In the genomic region with DNA sequence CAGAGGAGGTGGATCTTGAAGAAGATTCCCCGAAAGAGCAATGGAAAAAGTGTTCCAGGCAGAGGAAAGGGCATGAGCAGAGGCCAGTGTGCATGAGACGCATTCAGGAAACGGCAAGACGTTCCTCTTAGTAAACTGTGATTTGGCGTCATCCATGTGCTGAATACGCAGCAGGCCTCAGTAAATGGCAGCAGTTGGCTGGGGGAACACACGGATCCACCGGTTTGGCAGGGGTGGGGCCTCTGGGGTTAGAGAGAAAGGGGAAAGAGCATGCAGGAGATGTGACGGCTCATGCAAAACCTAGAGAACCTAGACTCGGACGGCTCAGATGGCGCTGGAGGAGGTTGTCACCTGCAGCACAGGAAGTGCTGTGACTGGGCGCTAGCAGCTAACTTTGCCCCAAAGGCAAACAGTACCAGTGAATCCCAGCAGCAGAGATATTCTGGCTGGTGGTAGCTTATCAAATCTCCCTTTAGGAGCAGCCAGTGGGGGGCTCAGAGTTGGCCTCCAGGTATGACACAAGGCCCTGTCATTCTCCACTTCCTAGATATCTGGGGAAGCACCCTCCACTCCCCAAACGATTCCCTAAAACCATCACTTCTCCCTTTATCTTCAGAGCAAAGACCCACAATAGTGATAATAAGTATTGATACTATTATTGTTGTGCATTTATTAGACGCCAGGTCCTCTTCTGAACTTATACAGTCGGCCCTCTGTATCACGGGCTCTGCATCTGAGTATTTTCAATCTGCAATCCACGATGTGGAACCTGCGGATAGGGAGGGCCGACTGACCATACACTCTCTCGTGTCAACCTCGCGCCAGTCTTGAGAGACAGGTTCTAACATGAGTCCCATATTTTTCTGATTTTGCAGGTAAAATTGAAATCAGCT, we compare ENCODE assay signal across 11 cellular contexts. TPM values are rescaled to one million over a fixed set of nuclear protein-coding genes. Genes with fewer than 3 reads are reported as not detected.
DNase-seq lines count a peak whose midpoint lies in the region; ATAC-seq and TF ChIP-seq lines count a peak whose summit lies in the region.
"Had no signal": no experiment of that assay in that cellular context is flagged by ENCODE, and none has a peak within 500 bp of the region (broad histone marks: within the 10 kb centered on the region; RNA-seq: fewer than 3 reads in every experiment).

No MANE protein-coding gene starts in this region.

- no peak for TF ChIP-seq CTCF in spleen (IDR thresholded peaks at IDR 0.05 in 8 of 11, conservative IDR thresholded peaks at IDR 0.05 in 3 of 11)
- no peak for TF ChIP-seq CTCF in ascending aorta (IDR thresholded peaks at IDR 0.05)
- TF ChIP-seq CTCF in GM10248 (IDR thresholded peaks at IDR 0.05; ENCODE audit: control extremely low read depth, extremely low read depth, low read depth, missing control alignments): no peak

- H3K9me3 Mint-ChIP-seq in T-helper 1 cell treated with Interleukin-12 subunit alpha and Interleukin-12 subunit beta and Interleukin-4 antibody, amounts not matched to agents 30 μg/mL and 1 μg/mL, for 36 hours: no peaks in the 10 kb centered on the region
- no peaks in the 10 kb centered on the region for H3K9me3 Mint-ChIP-seq in activated naive CD8-positive, alpha-beta T cell (ENCODE audit: low read depth)

- peaks cover 48% of the 10 kb centered on the region for H3K36me3 Mint-ChIP-seq in T-helper 1 cell treated with Interleukin-12 subunit alpha and Interleukin-12 subunit beta and Interleukin-4 antibody, amounts not matched to agents 30 μg/mL and 1 μg/mL, for 36 hours (ENCODE audit: low read depth)
- H3K36me3 Mint-ChIP-seq in activated naive CD8-positive, alpha-beta T cell: peaks cover 3% of the 10 kb centered on the region

- DNase-seq in spleen: peak; percentile 92
- DNase-seq in ascending aorta (ENCODE audit: low spot score in 2 of 2): no peak
- no peak for DNase-seq in GM10248 (ENCODE audit: extremely low spot score)
- no peak for DNase-seq in HPDE6-E6E7 (ENCODE audit: extremely low spot score)
- DNase-seq: right lobe of liver had no signal

- peak overlapping the region; percentile 85 for H3K4me3 Mint-ChIP-seq in T-helper 1 cell treated with Interleukin-12 subunit alpha and Interleukin-12 subunit beta and Interleukin-4 antibody, amounts not matched to agents 30 μg/mL and 1 μg/mL, for 36 hours
- H3K4me3 Mint-ChIP-seq in activated naive CD8-positive, alpha-beta T cell: peak overlapping the region; percentile 87

- H3K4me1 ChIP-seq in spleen (peaks cover 89 to 100% (median 100%) of the 10 kb centered on the region in 6 donors), ascending aorta (no peaks in the 10 kb centered on the region)

- intact Hi-C loops in spleen (cut with DNase I; ENCODE audit: low total_unique reads): no loop called here
- intact Hi-C loops in ascending aorta (cut with DNase I): no loop called here

- H3K27me3 Mint-ChIP-seq in T-helper 1 cell treated with Interleukin-12 subunit alpha and Interleukin-12 subunit beta and Interleukin-4 antibody, amounts not matched to agents 30 μg/mL and 1 μg/mL, for 36 hours (ENCODE audit: low read depth): no peaks in the 10 kb centered on the region
- H3K27me3 Mint-ChIP-seq in activated naive CD8-positive, alpha-beta T cell: no peaks in the 10 kb centered on the region

- 44 to 52% (median 47%) methylated on average over 23 of the region's 23 CpGs for WGBS in spleen, 5 donors

- no peak for ATAC-seq in GM19328 (IDR thresholded peaks at IDR 0.05; ENCODE audit: unreplicated experiment)

- CTCF ChIA-PET in GM10248 (lab: Yijun Ruan, JAX): interaction anchor here (0.7 to 22.9 kb wide), 7 partner anchors 7 to 30 kb away, joined by 3 to 449 read pairs (median 6); partner anchors contain the start of gene LAPTM5

- H3K4me3 ChIP-seq in spleen (peak overlapping the region in 5 of 8 donors; percentile 2 to 80 (median 9)), ascending aorta (no peak overlapping the region)
- H3K4me3 ChIP-seq: right lobe of liver had no signal

- H3K27ac ChIP-seq in spleen (peak overlapping the region; percentile 88 to 99 (median 96)), ascending aorta (no peak overlapping the region)
- H3K27ac ChIP-seq: HL-60, right lobe of liver had no signal

- H3K9me3 ChIP-seq in spleen: no peaks in the 10 kb centered on the region
- H3K9me3 ChIP-seq in ascending aorta: no peaks in the 10 kb centered on the region
- H3K9me3 ChIP-seq: right lobe of liver had no signal

- H3K36me3 ChIP-seq in spleen (peaks cover 0 to 83% (median 6%) of the 10 kb centered on the region in 6 donors), ascending aorta (no peaks in the 10 kb centered on the region)
- H3K36me3 ChIP-seq: right lobe of liver had no signal

- POLR2A ChIA-PET in GM10248 (lab: Yijun Ruan, JAX): interaction anchor here (0.7 to 3.2 kb wide), 6 partner anchors 10 to 1195 kb away, joined by 3 to 18 read pairs (median 8); no protein-coding TSS in a partner anchor

- H3K4me1 Mint-ChIP-seq in T-helper 1 cell treated with Interleukin-12 subunit alpha and Interleukin-12 subunit beta and Interleukin-4 antibody, amounts not matched to agents 30 μg/mL and 1 μg/mL, for 36 hours (ENCODE audit: low read depth): peaks cover 93% of the 10 kb centered on the region
- peaks cover 97% of the 10 kb centered on the region for H3K4me1 Mint-ChIP-seq in activated naive CD8-positive, alpha-beta T cell (ENCODE audit: low read depth)

- TF ChIP-seq POLR2A in GM15510 (IDR thresholded peaks at IDR 0.05; ENCODE audit: borderline replicate concordance, extremely low read depth, insufficient read length) (peak; percentile 63), spleen (IDR thresholded peaks at IDR 0.05) (peak in 1 of 3 donors; percentile 62)

- H3K27me3 ChIP-seq in spleen (replicated peaks in 1 of 7) (no peaks in the 10 kb centered on the region), ascending aorta (no peaks in the 10 kb centered on the region)
- H3K27me3 ChIP-seq: right lobe of liver had no signal

- H3K27ac Mint-ChIP-seq in T-helper 1 cell treated with Interleukin-12 subunit alpha and Interleukin-12 subunit beta and Interleukin-4 antibody, amounts not matched to agents 30 μg/mL and 1 μg/mL, for 36 hours: peak overlapping the region; percentile 99
- H3K27ac Mint-ChIP-seq in activated naive CD8-positive, alpha-beta T cell: peak overlapping the region; percentile 100

RNA-seq across cellular contexts. Expression of gene LAPTM5, which starts 7.6 kb away (rescaled TPM):
- 100 to 1,000 TPM; 473 to 747 (median 586) TPM for total RNA-seq in spleen
- 100 to 1,000 TPM; 419 to 691 (median 502) TPM for polyA plus RNA-seq in spleen
- total RNA-seq in ascending aorta: 56.1 TPM

RNA-seq across cellular contexts. Expression of gene MATN1, which starts 26.6 kb away (rescaled TPM):
- total RNA-seq in spleen (1 to 10 TPM in 1 of 7 donors, under 1 TPM in 5, not detected in 1; 0.30 to 1.1 (median 0.69) TPM), ascending aorta (0.85 TPM)
- under 1 TPM; 0.04 to 0.08 (median 0.06) TPM for polyA plus RNA-seq in spleen
- total RNA-seq: right lobe of liver; T-helper 1 cell treated with Interleukin-12 subunit alpha and Interleukin-12 subunit beta and Interleukin-4 antibody, amounts not matched to agents 30 ng/mL and 1 ng/mL, for 36 hours had no signal

Comparison
In these comparisons a context has a peak if more than half of its experiments do, and no peak if none do; other contexts are left out.
1. H3K27ac ChIP-seq: peak in spleen (8 of 8); none in ascending aorta (0 of 2).
2. H3K4me3 ChIP-seq: peak in spleen (5 of 8); none in ascending aorta (0 of 2).